Comparison of ENCODE assay signal across 1 cellular context in genomic region chrX:78513996-78514745, GRCh38.
TF ChIP-seq lines count a peak whose summit lies in the region.

No MANE protein-coding gene starts in this region.

TF ChIP-seq in SK-N-SH treated with all-trans-retinoic acid at 6 μM for 48 hours, 23 proteins besides CTCF, POLR2A, EP300 and RAD21 (continued from another document):
- no peak for TF ChIP-seq PPARA (CRISPR knock-in tag; IDR thresholded peaks at IDR 0.05; ENCODE audit: borderline replicate concordance)
